In genomic region chr3:138348950-138349739, GRCh38 we compare ENCODE assay signal across 8 cellular contexts. TPM values are rescaled to one million over a fixed set of nuclear protein-coding genes. Genes with fewer than 3 reads are reported as not detected.
DNase-seq lines count a peak whose midpoint lies in the region; ATAC-seq and TF ChIP-seq lines count a peak whose summit lies in the region.

No MANE protein-coding gene starts in this region.

- H3K4me3 ChIP-seq in fibroblast of villous mesenchyme (ENCODE audit: low read depth, low read length), result peak overlapping the region; percentile 75

- DNase-seq in NCI-H82 (lab: John Stamatoyannopoulos, UW) (peak; percentile 56), NCI-H82 treated with DMSO at 0.1 percent for 48 hours (lab: John Stamatoyannopoulos, UW; ENCODE audit: unreplicated experiment) (no peak), SW480 (ENCODE audit: low spot score) (peak; percentile 33), fibroblast of villous mesenchyme (ENCODE audit: low read depth) (peak; percentile 14), omental fat pad (ENCODE audit: low spot score) (no peak), HK-2 (ENCODE audit: unreplicated experiment) (no peak), NCI-H1105 (lab: John Stamatoyannopoulos, UW) (no peak)
- DNase-seq in stimulated activated CD4-positive, alpha-beta T cell treated with anti-CD3 and anti-CD28 coated beads, Interleukin-4, amount 100 ng/mL, for 24 hours, result no peak

- TF ChIP-seq CTCF in fibroblast of villous mesenchyme (IDR thresholded peaks at IDR 0.05; ENCODE audit: insufficient read depth, low read depth, low read length) (no peak), omental fat pad (IDR thresholded peaks at IDR 0.05) (no peak)

- peak; percentile 17 for ATAC-seq in omental fat pad (ENCODE audit: low FRiP score)

RNA-seq across cellular contexts. Expression of gene MRAS, which starts 0.8 kb away (rescaled TPM):
- total RNA-seq in fibroblast of villous mesenchyme (46.4 and 53.5 TPM in 2 replicates), omental fat pad (100 to 1,000 TPM in 3 of 4 donors, 10 to 100 TPM in 1; 63.1 to 210 (median 106) TPM)

RNA-seq across cellular contexts. Expression of gene NME9, which starts 19.5 kb away (rescaled TPM):
- total RNA-seq in fibroblast of villous mesenchyme (under 0.01 TPM in 1 of 2 replicates, not detected in the other), omental fat pad (under 1 TPM in 1 of 4 donors, not detected in 3; 0.48 TPM)

Comparison
In these comparisons a context has a peak if more than half of its experiments do, and no peak if none do; other contexts are left out.
1. DNase-seq: peak in NCI-H82 (single experiment), SW480 (single experiment) and fibroblast of villous mesenchyme (single experiment); none in NCI-H82 treated with DMSO at 0.1 percent for 48 hours (single experiment), omental fat pad (single experiment), HK-2 (single experiment), stimulated activated CD4-positive, alpha-beta T cell treated with anti-CD3 and anti-CD28 coated beads, Interleukin-4, amount 100 ng/mL, for 24 hours (single experiment) and NCI-H1105 (single experiment).